8 cellular contexts compared by ENCODE assay signal in the genomic region with DNA sequence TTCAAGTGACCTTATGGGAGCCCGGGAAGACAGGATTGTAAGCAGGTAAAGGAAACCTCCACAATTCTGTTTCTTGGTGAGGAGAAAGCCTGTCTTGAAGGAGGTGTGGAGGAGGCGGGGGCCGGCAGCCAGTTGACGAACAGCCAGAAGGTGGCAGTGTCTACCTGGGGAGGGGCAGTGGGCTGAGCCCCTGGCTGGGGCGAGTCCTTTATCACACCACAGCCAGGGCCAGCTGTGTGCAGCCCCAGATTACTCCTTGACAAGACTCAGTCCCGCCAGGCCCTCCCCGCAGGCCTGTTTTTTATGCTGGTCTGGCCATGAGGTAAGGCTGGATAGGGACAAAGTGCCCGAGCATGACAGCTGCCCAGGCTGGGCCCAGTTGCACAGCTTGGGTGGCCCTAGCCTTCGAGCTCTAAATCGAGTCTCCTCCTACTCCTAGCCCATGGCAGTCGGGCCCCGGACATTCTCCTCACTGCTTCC. TPM values are rescaled to one million over a fixed set of nuclear protein-coding genes. Genes with fewer than 3 reads are reported as not detected.
DNase-seq lines count a peak whose midpoint lies in the region; ATAC-seq and TF ChIP-seq lines count a peak whose summit lies in the region.

No MANE protein-coding gene starts in this region.

- H3F3A ChIP-seq in neural cell (ENCODE audit: insufficient read depth, low read length, poor library complexity, severe bottlenecking), result no peaks in the 10 kb centered on the region

- H4K20me1 ChIP-seq in neural cell (ENCODE audit: insufficient read depth), result no peaks in the 10 kb centered on the region

- H3K4me1 ChIP-seq in esophagus muscularis mucosa (peaks cover 12 to 25% (median 18%) of the 10 kb centered on the region in 4 donors), transverse colon (peaks cover 0 to 8% (median 7%) of the 10 kb centered on the region in 4 donors)

- H3K4me3 ChIP-seq in esophagus muscularis mucosa (no peak overlapping the region), neural cell (ENCODE audit: low read length) (no peak overlapping the region), transverse colon (no peak overlapping the region)

- H3K27ac ChIP-seq in esophagus muscularis mucosa (replicated peaks in 1 of 4) (peak overlapping the region in 1 of 4 donors; percentile 42), neural cell (ENCODE audit: low read length) (no peak overlapping the region), transverse colon (peak overlapping the region in 3 of 4 donors; percentile 3 to 48 (median 37))

- intact Hi-C loops in esophagus muscularis mucosa (cut with DNase I) (no loop called here), transverse colon (cut with DNase I; ENCODE audit: low total_unique reads) (no loop called here)

- no peak overlapping the region for H3K4me2 ChIP-seq in neural cell (ENCODE audit: low read length)

- DNase-seq in EL (peak; percentile 54), NOMO-1 treated with dmso at 0.1 percent for 144 hours (lab: John Stamatoyannopoulos, UW; ENCODE audit: unreplicated experiment) (peak; percentile 61), esophagus muscularis mucosa (ENCODE audit: extremely low spot score) (no peak), transverse colon (peak; percentile 85)
- DNase-seq in activated CD8-positive, alpha-beta memory T cell treated with anti-CD3 and anti-CD28 coated beads, Interleukin-2, amount 50 U/mL, for 24 hours (ENCODE audit: extremely low read depth), result peak; percentile 14

- H3K9me3 ChIP-seq in esophagus muscularis mucosa (no peaks in the 10 kb centered on the region), neural cell (ENCODE audit: low read length) (no peaks in the 10 kb centered on the region), transverse colon (no peaks in the 10 kb centered on the region)

- no peak overlapping the region for H2AFZ ChIP-seq in neural cell (ENCODE audit: low read depth, low read length)

- ATAC-seq in HG03139 (IDR thresholded peaks at IDR 0.05; ENCODE audit: unreplicated experiment) (peak; percentile 50), HG03159 (IDR thresholded peaks at IDR 0.05; ENCODE audit: unreplicated experiment) (no peak)

- no peak overlapping the region for H3K9ac ChIP-seq in neural cell (ENCODE audit: low read length)

- no peaks in the 10 kb centered on the region for H3K9me2 ChIP-seq in neural cell (ENCODE audit: insufficient read depth, low read length)

- peak; percentile 48 to 69 (median 63) for TF ChIP-seq CTCF in esophagus muscularis mucosa (IDR thresholded peaks at IDR 0.05)
- TF ChIP-seq CTCF in neural cell (IDR thresholded peaks at IDR 0.05; ENCODE audit: poor library complexity, severe bottlenecking), result peak; percentile 67
- TF ChIP-seq CTCF in transverse colon (IDR thresholded peaks at IDR 0.05), result peak; percentile 53 to 84 (median 74)

- no peak for TF ChIP-seq POLR2A in esophagus muscularis mucosa (IDR thresholded peaks at IDR 0.05; ENCODE audit: low read depth)
- TF ChIP-seq POLR2A in transverse colon (IDR thresholded peaks at IDR 0.05), result no peak

- in situ Hi-C loops in transverse colon (cut with MboI; ENCODE audit: low pct_ligation_motif_present in 1 of 4, low pct_unique_long_range_greater_than_20kb in 1 of 4, low sequenced_read_pairs in 3 of 4), result no loop called here

- H3K27me3 ChIP-seq in esophagus muscularis mucosa (no peaks in the 10 kb centered on the region), neural cell (ENCODE audit: insufficient read depth, low read depth, low read length) (no peaks in the 10 kb centered on the region), transverse colon (no peaks in the 10 kb centered on the region)

- 34% methylated on average over 9 of the region's 12 CpGs for WGBS in esophagus muscularis mucosa
- 11 to 33% methylated on average over 1 to 12 of the region's 12 CpGs for WGBS in transverse colon (ENCODE audit: low coverage in 1 of 2), 2 donors

- H3K79me2 ChIP-seq in neural cell (replicated peaks; ENCODE audit: insufficient read depth, low read length), result no peaks in the 10 kb centered on the region

- TF ChIP-seq EP300 in esophagus muscularis mucosa (IDR thresholded peaks at IDR 0.05) (no peak), neural cell (conservative IDR thresholded peaks at IDR 0.05; ENCODE audit: poor library complexity, severe bottlenecking) (no peak), transverse colon (IDR thresholded peaks at IDR 0.05; ENCODE audit: low read depth) (no peak)

- H3K36me3 ChIP-seq in esophagus muscularis mucosa (no peaks in the 10 kb centered on the region), neural cell (ENCODE audit: insufficient read depth, low read length) (no peaks in the 10 kb centered on the region), transverse colon (no peaks in the 10 kb centered on the region)

- peak; percentile 68 for TF ChIP-seq RAD21 in neural cell (conservative IDR thresholded peaks at IDR 0.05)

TF ChIP-seq in neural cell, 6 proteins besides CTCF, POLR2A, EP300 and RAD21:
- no peak for TF ChIP-seq EZH2 (IDR thresholded peaks at IDR 0.05; ENCODE audit: borderline replicate concordance, insufficient read depth, low read length, poor library complexity, severe bottlenecking)
- TF ChIP-seq SMC3 (conservative IDR thresholded peaks at IDR 0.05; ENCODE audit: poor library complexity), result peak; percentile 67

RNA-seq across cellular contexts. Expression of gene IDH2, which starts 40.9 kb away (rescaled TPM):
- total RNA-seq in esophagus muscularis mucosa (100 to 1,000 TPM; 119 to 228 (median 171) TPM), transverse colon (100 to 1,000 TPM in 1 of 4 donors, 10 to 100 TPM in 3; 19.1 to 101 (median 85.1) TPM)
- 84.7 and 102 TPM in 2 replicates for polyA plus RNA-seq in neural cell
- polyA minus RNA-seq in neural cell, result 100 and 103 TPM in 2 replicates

RNA-seq across cellular contexts. Expression of gene SEMA4B, which starts 57.9 kb away (rescaled TPM):
- total RNA-seq in esophagus muscularis mucosa, result 10 to 100 TPM; 30.7 to 68.3 (median 43.4) TPM
- 11.0 and 12.1 TPM in 2 replicates for polyA plus RNA-seq in neural cell
- polyA minus RNA-seq in neural cell, result 24.4 and 45.3 TPM in 2 replicates
- 100 to 1,000 TPM; 115 to 193 (median 134) TPM for total RNA-seq in transverse colon
